In genomic region chr5:17436345-17436744, GRCh38 we compare ENCODE assay signal across 8 cellular contexts.
DNase-seq lines count a peak whose midpoint lies in the region; ATAC-seq and TF ChIP-seq lines count a peak whose summit lies in the region.

No MANE protein-coding gene starts in this region.

- no peak overlapping the region for H3K4me2 ChIP-seq in parathyroid adenoma (ENCODE audit: low read length)

- H3K4me3 ChIP-seq in SK-N-MC (peak overlapping the region; percentile 25; the same call in 1 of the 2 replicates), parathyroid adenoma (ENCODE audit: low read depth, low read length) (no peak overlapping the region)

- H2AFZ ChIP-seq in parathyroid adenoma: peak overlapping the region; percentile 55

- ATAC-seq in GM18907 (IDR thresholded peaks at IDR 0.05; ENCODE audit: unreplicated experiment): peak; percentile 65
- ATAC-seq in HG02943 (IDR thresholded peaks at IDR 0.05; ENCODE audit: low read depth, unreplicated experiment): peak; percentile 47

- no peak for TF ChIP-seq CTCF in parathyroid adenoma (IDR thresholded peaks at IDR 0.05)

- H3K9me3 ChIP-seq in SK-N-MC (ENCODE audit: low read depth, low read length): peaks cover 8% of the 10 kb centered on the region; the same call in 1 of the 2 replicates
- H3K9me3 ChIP-seq in parathyroid adenoma (ENCODE audit: control insufficient read depth, low read length): no peaks in the 10 kb centered on the region

- peaks cover 21% of the 10 kb centered on the region for H3K4me1 ChIP-seq in parathyroid adenoma

- H3K27me3 ChIP-seq in parathyroid adenoma (ENCODE audit: control insufficient read depth, insufficient read depth, low read length): no peaks in the 10 kb centered on the region

- peak overlapping the region; percentile 48 for H3K9ac ChIP-seq in SK-N-MC (ENCODE audit: insufficient read length)
- no peak overlapping the region for H3K9ac ChIP-seq in parathyroid adenoma

- H3K36me3 ChIP-seq in SK-N-MC (ENCODE audit: insufficient read depth, low read length): no peaks in the 10 kb centered on the region
- H3K36me3 ChIP-seq in parathyroid adenoma (ENCODE audit: control insufficient read depth, insufficient read depth, low read length): no peaks in the 10 kb centered on the region

- H3K27ac ChIP-seq in SK-N-MC (no peak overlapping the region), parathyroid adenoma (no peak overlapping the region)

- DNase-seq in SK-N-MC (ENCODE audit: low read depth, low spot score): no peak
- no peak for DNase-seq in activated naive CD4-positive, alpha-beta T cell (lab: John Stamatoyannopoulos, UW)
- no peak for DNase-seq in GM03348 (ENCODE audit: low spot score)
- no peak for DNase-seq in cerebellar cortex (ENCODE audit: low spot score)
- no peak for DNase-seq in NCI-H1436 (lab: John Stamatoyannopoulos, UW)

- no peaks in the 10 kb centered on the region for H3K79me2 ChIP-seq in parathyroid adenoma
